ENCODE assay signal across 8 cellular contexts in the genomic region with DNA sequence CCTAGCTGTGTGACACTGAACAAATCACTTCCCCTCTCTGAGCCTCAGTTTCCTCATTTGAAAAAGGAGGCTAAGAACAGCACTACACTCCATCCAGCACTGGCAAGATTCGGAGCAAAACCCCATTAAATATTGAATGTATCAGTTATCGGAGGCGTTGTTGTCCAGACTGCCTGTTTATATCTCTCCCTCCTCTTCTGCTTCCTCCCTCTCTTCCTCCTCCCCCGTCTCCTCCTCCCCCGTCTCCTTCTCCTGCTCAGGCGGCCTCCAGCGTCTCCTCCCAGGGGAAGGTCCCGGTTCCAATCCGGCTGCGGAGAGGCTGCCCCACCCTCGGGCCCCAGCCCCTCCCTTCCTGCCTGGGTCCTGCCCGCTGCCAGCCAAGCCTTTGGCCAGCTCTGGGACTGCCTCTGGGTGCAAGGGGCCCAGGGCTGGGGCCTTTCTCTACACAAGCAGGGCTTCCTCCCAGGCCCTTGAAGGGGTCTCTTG. TPM values are rescaled to one million over a fixed set of nuclear protein-coding genes. Genes with fewer than 3 reads are reported as not detected.
DNase-seq lines count a peak whose midpoint lies in the region; ATAC-seq, FAIRE-seq and TF ChIP-seq lines count a peak whose summit lies in the region.

No MANE protein-coding gene starts in this region.

- POLR2A ChIA-PET in CD8-positive, alpha-beta memory T cell (lab: Charles Lee): interaction anchor here (1.1 kb wide), 1 partner anchor 39 kb away, joined by 6 read pairs; no protein-coding TSS in a partner anchor

- FAIRE-seq in bronchial epithelial cell (lab: Jason Lieb, UNC): no peak

- CTCF ChIA-PET in CD8-positive, alpha-beta memory T cell (lab: Charles Lee): no interaction called here

- no peaks in the 10 kb centered on the region for H3K9me3 ChIP-seq in CD8-positive, alpha-beta memory T cell (ENCODE audit: low read length)

- no peaks in the 10 kb centered on the region for H3K36me3 ChIP-seq in CD8-positive, alpha-beta memory T cell (ENCODE audit: insufficient read depth, low read length)
- peaks cover 8% of the 10 kb centered on the region for H3K36me3 ChIP-seq in bronchial epithelial cell (ENCODE audit: control insufficient read depth, insufficient read depth, low read length)

- H3K27ac Mint-ChIP-seq in CD8-positive, alpha-beta memory T cell: peak overlapping the region in 6 of 8 donors; percentile 28 to 92 (median 78)

- peaks cover 0 to 3% of the 10 kb centered on the region in 2 donors for H3K27me3 Mint-ChIP-seq in CD8-positive, alpha-beta memory T cell

- H3K36me3 Mint-ChIP-seq in CD8-positive, alpha-beta memory T cell: peaks cover 0 to 7% (median 0%) of the 10 kb centered on the region in 3 donors

- no peaks in the 10 kb centered on the region for H3K9me3 Mint-ChIP-seq in CD8-positive, alpha-beta memory T cell

- H3K4me1 Mint-ChIP-seq in CD8-positive, alpha-beta memory T cell: peaks cover 37 to 47% (median 43%) of the 10 kb centered on the region in 3 donors

- H3K4me1 ChIP-seq in CD8-positive, alpha-beta memory T cell (ENCODE audit: insufficient read depth, low read length): peaks cover 30% of the 10 kb centered on the region

- no peak for ATAC-seq in HG03135 (IDR thresholded peaks at IDR 0.05; ENCODE audit: unreplicated experiment)

- no peak overlapping the region for H3K4me3 ChIP-seq in CD8-positive, alpha-beta memory T cell (ENCODE audit: low read length)
- H3K4me3 ChIP-seq in LNCaP clone FGC (ENCODE audit: low read depth, low read length) (no peak overlapping the region), bronchial epithelial cell (ENCODE audit: low read depth, low read length) (peak overlapping the region; percentile 73)

- TF ChIP-seq CTCF in LNCaP clone FGC (IDR thresholded peaks at IDR 0.05; ENCODE audit: control insufficient read depth, extremely low read depth, insufficient read depth): no peak
- TF ChIP-seq CTCF in bronchial epithelial cell (IDR thresholded peaks at IDR 0.05; ENCODE audit: insufficient read depth, low read length, severe bottlenecking): no peak
- TF ChIP-seq CTCF in GM20000 (IDR thresholded peaks at IDR 0.05; ENCODE audit: extremely low read depth, missing control alignments): no peak

- H3K27ac ChIP-seq in CD8-positive, alpha-beta memory T cell (ENCODE audit: low read depth, low read length): no peak overlapping the region
- peak overlapping the region; percentile 38 for H3K27ac ChIP-seq in temporal lobe (ENCODE audit: low read depth, low read length)

- H3K4me3 Mint-ChIP-seq in CD8-positive, alpha-beta memory T cell: peak overlapping the region in 5 of 7 donors; percentile 15 to 49 (median 29)

- DNase-seq in CD8-positive, alpha-beta memory T cell: peak in 1 of 5 donors; percentile 47
- DNase-seq in LNCaP clone FGC (ENCODE audit: low read depth) (peak; percentile 52), bronchial epithelial cell (ENCODE audit: low read depth) (peak; percentile 74), kidney glomerular epithelial cell (lab: John Stamatoyannopoulos, UW) (peak; percentile 39), NCI-H128 (lab: John Stamatoyannopoulos, UW; ENCODE audit: unreplicated experiment) (no peak), GM20000 (ENCODE audit: low spot score) (no peak)

- no peaks in the 10 kb centered on the region for H3K27me3 ChIP-seq in CD8-positive, alpha-beta memory T cell (ENCODE audit: insufficient read depth, low read length, poor library complexity, severe bottlenecking)
- H3K27me3 ChIP-seq in bronchial epithelial cell (ENCODE audit: control insufficient read depth, insufficient read depth, low read length): no peaks in the 10 kb centered on the region

RNA-seq across cellular contexts. Expression of a gene that starts 2.0 kb away (rescaled TPM):
- total RNA-seq in CD8-positive, alpha-beta memory T cell: 1 to 10 TPM; 5.3 to 5.8 TPM
- polyA plus RNA-seq in CD8-positive, alpha-beta memory T cell: 16.0 TPM
- total RNA-seq in bronchial epithelial cell: 24.2 and 44.4 TPM in 2 replicates
- 0.98 TPM for total RNA-seq in temporal lobe

RNA-seq across cellular contexts. Expression of a gene that starts 4.1 kb away (rescaled TPM):
- 10 to 100 TPM; 79.2 to 79.7 TPM for total RNA-seq in CD8-positive, alpha-beta memory T cell
- polyA plus RNA-seq in CD8-positive, alpha-beta memory T cell: 3.2 TPM
- total RNA-seq in bronchial epithelial cell (5.5 and 9.6 TPM in 2 replicates), temporal lobe (17.0 TPM)

RNA-seq across cellular contexts. Expression of a gene that starts 27.7 kb away (rescaled TPM):
- 100 to 1,000 TPM; 118 to 127 TPM for total RNA-seq in CD8-positive, alpha-beta memory T cell
- 81.7 TPM for polyA plus RNA-seq in CD8-positive, alpha-beta memory T cell
- 97.9 and 128 TPM in 2 replicates for total RNA-seq in bronchial epithelial cell
- total RNA-seq in temporal lobe: 13.8 TPM

RNA-seq across cellular contexts. Expression of a gene that starts 27.8 kb away (rescaled TPM):
- 10 to 100 TPM; 68.2 to 70.9 TPM for total RNA-seq in CD8-positive, alpha-beta memory T cell
- polyA plus RNA-seq in CD8-positive, alpha-beta memory T cell: 18.9 TPM
- total RNA-seq in bronchial epithelial cell (2.4 and 2.9 TPM in 2 replicates), temporal lobe (0.25 TPM)

RNA-seq across cellular contexts. Expression of a gene that starts 39.2 kb away (rescaled TPM):
- total RNA-seq in CD8-positive, alpha-beta memory T cell: 100 to 1,000 TPM; 529 to 537 TPM
- polyA plus RNA-seq in CD8-positive, alpha-beta memory T cell: 135 TPM
- total RNA-seq in bronchial epithelial cell: 295 and 543 TPM in 2 replicates
- 160 TPM for total RNA-seq in temporal lobe

Comparison
In these comparisons a context has a peak if more than half of its experiments do, and no peak if none do; other contexts are left out.
1. DNase-seq: peak in LNCaP clone FGC (single experiment), bronchial epithelial cell (single experiment) and kidney glomerular epithelial cell (single experiment); none in NCI-H128 (single experiment) and GM20000 (single experiment).